In the genomic region with DNA sequence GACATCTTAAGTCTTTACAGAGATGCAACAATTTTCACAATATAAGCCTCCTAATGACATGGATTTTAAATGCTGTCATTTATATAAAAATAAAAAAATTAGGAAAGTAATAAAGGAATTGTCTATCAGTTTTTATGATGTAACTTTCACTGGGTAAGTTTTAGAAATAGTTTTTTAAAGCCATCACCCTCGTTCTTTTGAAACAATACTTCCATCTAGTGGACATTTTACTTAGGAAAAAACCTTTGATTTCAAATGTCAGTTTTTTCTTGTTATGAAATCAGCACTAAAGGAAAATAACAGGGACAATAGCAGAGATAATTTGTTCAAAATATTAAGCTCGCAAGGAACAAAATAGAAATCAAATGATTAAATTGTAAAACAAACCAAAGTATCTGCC, we compare ENCODE assay signal across 8 cellular contexts. TPM values are rescaled to one million over a fixed set of nuclear protein-coding genes. Genes with fewer than 3 reads are reported as not detected.
DNase-seq lines count a peak whose midpoint lies in the region; TF ChIP-seq lines count a peak whose summit lies in the region.

No MANE protein-coding gene starts in this region.

- no peak overlapping the region for H3K27ac Mint-ChIP-seq in mesothelial cell of epicardium

- H3K4me3 Mint-ChIP-seq in mesothelial cell of epicardium: no peak overlapping the region

- no peaks in the 10 kb centered on the region for H3K27me3 ChIP-seq in breast epithelium

- H3K27ac ChIP-seq in breast epithelium: no peak overlapping the region

- H3K9me3 Mint-ChIP-seq in mesothelial cell of epicardium: peaks cover 16% of the 10 kb centered on the region

- TF ChIP-seq POLR2A in breast epithelium (IDR thresholded peaks at IDR 0.05): no peak

- DNase-seq in EH (ENCODE audit: low read depth): peak; percentile 48
- peak; percentile 11 for DNase-seq in NCI-H1105 (lab: John Stamatoyannopoulos, UW)
- no peak for DNase-seq in breast epithelium (ENCODE audit: low spot score in 2 of 2)
- DNase-seq in mesothelial cell of epicardium (ENCODE audit: low spot score in 2 of 2, unreplicated experiment in 2 of 2): no peak
- no peak for DNase-seq in cerebellum (ENCODE audit: low spot score)
- no peak for DNase-seq in KG1 (lab: John Stamatoyannopoulos, UW)
- DNase-seq in anterior cingulate cortex (lab: John Stamatoyannopoulos, UW): no peak
- no peak for DNase-seq in stimulated activated CD4-positive, alpha-beta T cell treated with anti-CD3 and anti-CD28 coated beads, Interleukin-1b, Interleukin-23, amount 100 ng/mL, for 48 hours

- H3K36me3 Mint-ChIP-seq in mesothelial cell of epicardium: peaks cover 2% of the 10 kb centered on the region

- intact Hi-C loops in breast epithelium (cut with DNase I; ENCODE audit: low total_unique reads): no loop called here

- H3K27me3 Mint-ChIP-seq in mesothelial cell of epicardium (ENCODE audit: low read depth): no peaks in the 10 kb centered on the region

- no peaks in the 10 kb centered on the region for H3K4me1 ChIP-seq in breast epithelium

- H3K4me3 ChIP-seq in breast epithelium: no peak overlapping the region

- TF ChIP-seq CTCF in breast epithelium (IDR thresholded peaks at IDR 0.05) (peak in 2 of 3 donors; percentile 43 to 68), mesothelial cell of epicardium (IDR thresholded peaks at IDR 0.05; ENCODE audit: unreplicated experiment) (peak; percentile 65)

- no peaks in the 10 kb centered on the region for H3K36me3 ChIP-seq in breast epithelium

- peaks cover 3% of the 10 kb centered on the region for H3K4me1 Mint-ChIP-seq in mesothelial cell of epicardium

- no peaks in the 10 kb centered on the region for H3K9me3 ChIP-seq in breast epithelium

RNA-seq across cellular contexts. Expression of a gene that starts 24.3 kb away (rescaled TPM):
- 1 to 10 TPM; 2.2 to 5.1 (median 2.6) TPM for total RNA-seq in breast epithelium
- 8.6 to 10.1 TPM (median 9.9 TPM) in 3 replicates for total RNA-seq in mesothelial cell of epicardium
- 64.3 TPM for total RNA-seq in cerebellum

Comparison
In these comparisons a context has a peak if more than half of its experiments do, and no peak if none do; other contexts are left out.
1. DNase-seq: peak in EH (single experiment) and NCI-H1105 (single experiment); none in breast epithelium (0 of 2), mesothelial cell of epicardium (0 of 2), cerebellum (single experiment), KG1 (single experiment), anterior cingulate cortex (0 of 58) and stimulated activated CD4-positive, alpha-beta T cell treated with anti-CD3 and anti-CD28 coated beads, Interleukin-1b, Interleukin-23, amount 100 ng/mL, for 48 hours (single experiment).